Comparison of ENCODE assay signal across 25 cellular contexts in the genomic region with DNA sequence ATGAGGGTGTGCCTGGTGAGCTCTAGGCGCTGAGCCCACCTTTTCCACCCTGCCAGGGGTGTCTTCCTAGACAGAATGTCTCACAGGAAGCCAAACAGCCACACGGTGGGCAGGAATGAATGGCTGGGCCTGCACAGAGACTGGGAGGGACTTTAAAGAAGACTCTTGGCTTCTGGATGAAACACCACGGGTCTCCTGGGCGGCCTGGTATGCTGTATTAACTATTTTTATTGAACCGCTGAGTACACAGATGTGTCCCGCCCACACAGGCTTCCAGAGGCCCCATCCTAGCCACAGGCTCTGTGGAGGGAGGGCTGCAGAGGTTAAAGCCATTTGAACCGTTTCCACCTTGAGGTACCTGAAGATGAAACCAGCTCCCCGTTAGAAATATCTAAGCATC.
"Had no signal": no experiment of that assay in that cellular context is flagged by ENCODE, and none has a peak within 500 bp of the region (broad histone marks: within the 10 kb centered on the region; RNA-seq: fewer than 3 reads in every experiment).

No MANE protein-coding gene starts in this region.

- FAIRE-seq: pancreas had no signal

- ATAC-seq: activated naive CD4-positive, alpha-beta T cell treated with anti-CD3 and anti-CD28 coated beads, Interleukin-2, amount 50 U/mL, for 72 hours; activated T-helper 17 cell treated with anti-CD3 and anti-CD28 coated beads, Interleukin-2, amount 50 U/mL, for 72 hours; left ventricle myocardium superior; pancreas; psoas muscle; right cardiac atrium; stimulated activated effector memory CD8-positive, alpha-beta T cell treated with anti-CD3 and anti-CD28 coated beads, Interleukin-12 subunit alpha, Interleukin-12 subunit beta, amount 100 ng/mL, for 72 hours; stimulated activated naive CD8-positive, alpha-beta T cell treated with anti-CD3 and anti-CD28 coated beads, Interleukin-15, amount 100 ng/mL, for 72 hours had no signal

- H3K4me3 ChIP-seq: pancreas, psoas muscle, tibial nerve had no signal

- H3K4me1 Mint-ChIP-seq: activated T-helper 17 cell treated with anti-CD3 and anti-CD28 coated beads, Interleukin-2, amount 50 U/mL, for 72 hours; immature natural killer cell; memory B cell; stimulated activated effector memory CD8-positive, alpha-beta T cell treated with anti-CD3 and anti-CD28 coated beads, Interleukin-12 subunit alpha, Interleukin-12 subunit beta, amount 100 ng/mL, for 72 hours; stimulated activated naive CD8-positive, alpha-beta T cell treated with anti-CD3 and anti-CD28 coated beads, Interleukin-15, amount 100 ng/mL, for 72 hours had no signal

- H3K27me3 Mint-ChIP-seq: brain had no signal

- H3K27ac Mint-ChIP-seq: activated naive CD4-positive, alpha-beta T cell treated with anti-CD3 and anti-CD28 coated beads, Interleukin-2, amount 50 U/mL, for 72 hours; activated T-cell treated with anti-CD3 and anti-CD28 coated beads, Interleukin-2, amount 50 U/mL, for 24 hours; activated T-helper 17 cell treated with anti-CD3 and anti-CD28 coated beads, Interleukin-2, amount 50 U/mL, for 72 hours; immature natural killer cell; memory B cell; stimulated activated effector memory CD8-positive, alpha-beta T cell treated with anti-CD3 and anti-CD28 coated beads, Interleukin-12 subunit alpha, Interleukin-12 subunit beta, amount 100 ng/mL, for 72 hours; stimulated activated naive CD8-positive, alpha-beta T cell treated with anti-CD3 and anti-CD28 coated beads, Interleukin-15, amount 100 ng/mL, for 72 hours had no signal

- H3K27ac ChIP-seq: neutrophil, pancreas, psoas muscle had no signal

- H3K27me3 ChIP-seq: tibial nerve had no signal

- H3K36me3 Mint-ChIP-seq: activated naive CD4-positive, alpha-beta T cell treated with anti-CD3 and anti-CD28 coated beads, Interleukin-2, amount 50 U/mL, for 72 hours; brain; memory B cell; stimulated activated effector memory CD8-positive, alpha-beta T cell treated with anti-CD3 and anti-CD28 coated beads, Interleukin-12 subunit alpha, Interleukin-12 subunit beta, amount 100 ng/mL, for 72 hours had no signal

- DNase-seq: activated CD8-positive, alpha-beta memory T cell treated with anti-CD3 and anti-CD28 coated beads for 24 hours; activated CD8-positive, alpha-beta memory T cell treated with anti-CD3 and anti-CD28 coated beads, Interleukin-2, amount 50 U/mL, for 4 hours; activated T-cell treated with anti-CD3 and anti-CD28 coated beads, Interleukin-2, amount 50 U/mL, for 24 hours; aorta; central memory CD4-positive, alpha-beta T cell; dermis blood vessel endothelial cell; effector memory CD4-positive, alpha-beta T cell; immature natural killer cell; kidney glomerular epithelial cell; left ventricle myocardium superior; pancreas; psoas muscle; right cardiac atrium; stimulated activated CD4-positive, alpha-beta T cell treated with anti-CD3 and anti-CD28 coated beads, Interleukin-2, amount 100 ng/mL, for 24 hours; stimulated activated naive CD8-positive, alpha-beta T cell treated with anti-CD3 and anti-CD28 coated beads, Interleukin-15, amount 100 ng/mL, for 72 hours; T-helper 1 cell; T-helper 9 cell had no signal

- H3K9me3 ChIP-seq: neutrophil, pancreas, psoas muscle, tibial nerve had no signal

- H3K4me1 ChIP-seq: pancreas, psoas muscle had no signal

- H3K36me3 ChIP-seq: neutrophil, pancreas, tibial nerve had no signal

- H3K9me3 Mint-ChIP-seq: activated naive CD4-positive, alpha-beta T cell treated with anti-CD3 and anti-CD28 coated beads, Interleukin-2, amount 50 U/mL, for 72 hours; activated T-cell treated with anti-CD3 and anti-CD28 coated beads, Interleukin-2, amount 50 U/mL, for 24 hours; activated T-helper 17 cell treated with anti-CD3 and anti-CD28 coated beads, Interleukin-2, amount 50 U/mL, for 72 hours; brain; immature natural killer cell; memory B cell; nephron; stimulated activated effector memory CD8-positive, alpha-beta T cell treated with anti-CD3 and anti-CD28 coated beads, Interleukin-12 subunit alpha, Interleukin-12 subunit beta, amount 100 ng/mL, for 72 hours; stimulated activated naive CD8-positive, alpha-beta T cell treated with anti-CD3 and anti-CD28 coated beads, Interleukin-15, amount 100 ng/mL, for 72 hours had no signal

- H3K4me3 Mint-ChIP-seq: activated T-cell treated with anti-CD3 and anti-CD28 coated beads, Interleukin-2, amount 50 U/mL, for 24 hours; activated T-helper 17 cell treated with anti-CD3 and anti-CD28 coated beads, Interleukin-2, amount 50 U/mL, for 72 hours; brain; immature natural killer cell; memory B cell; nephron; stimulated activated effector memory CD8-positive, alpha-beta T cell treated with anti-CD3 and anti-CD28 coated beads, Interleukin-12 subunit alpha, Interleukin-12 subunit beta, amount 100 ng/mL, for 72 hours; stimulated activated naive CD8-positive, alpha-beta T cell treated with anti-CD3 and anti-CD28 coated beads, Interleukin-15, amount 100 ng/mL, for 72 hours had no signal
